In the genomic region with DNA sequence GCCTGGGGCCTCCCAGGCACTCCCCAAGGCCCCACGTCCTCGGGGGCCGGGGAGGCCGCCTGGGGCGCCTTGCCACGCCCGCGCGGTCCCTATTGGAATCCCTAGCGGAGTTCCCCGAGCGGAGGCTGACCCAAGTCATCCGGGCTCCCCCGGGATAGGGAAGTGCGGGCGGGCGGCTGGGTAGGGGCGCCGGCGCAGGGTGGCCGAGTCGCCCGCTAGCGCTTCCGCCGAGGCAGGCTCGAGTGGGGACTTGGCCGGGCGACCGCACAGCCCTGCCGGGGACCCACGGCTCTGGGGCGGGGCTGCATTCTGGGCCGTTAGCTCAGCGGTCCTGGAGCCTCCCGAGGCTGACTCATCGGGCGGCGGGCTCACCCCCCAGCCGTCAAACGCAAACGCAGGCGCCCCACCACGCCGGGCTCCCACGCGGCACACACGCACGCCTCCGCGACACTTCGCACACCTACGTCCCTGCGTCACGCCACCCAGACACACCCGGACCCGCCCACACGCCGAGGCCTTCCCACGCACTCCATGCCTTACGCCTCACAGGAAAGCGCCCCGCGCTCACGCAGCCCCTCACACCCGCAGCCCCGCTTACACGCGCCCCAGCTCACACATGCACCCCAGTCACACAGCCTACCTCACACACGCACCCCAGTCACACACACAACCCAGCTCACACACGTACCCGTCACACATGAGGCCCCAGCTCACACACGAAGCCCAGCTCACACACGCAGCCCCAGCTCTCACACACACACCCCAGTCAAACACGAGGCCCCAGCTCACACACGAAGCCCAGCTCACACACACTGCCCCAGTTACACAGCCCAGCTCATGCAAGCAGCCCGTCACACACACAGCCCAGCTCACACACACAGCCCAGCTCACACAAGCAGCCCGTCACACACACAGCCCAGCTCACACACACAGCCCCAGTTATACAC, we compare ENCODE assay signal across 8 cellular contexts. TPM values are rescaled to one million over a fixed set of nuclear protein-coding genes. Genes with fewer than 3 reads are reported as not detected.
DNase-seq lines count a peak whose midpoint lies in the region; TF ChIP-seq lines count a peak whose summit lies in the region.

No MANE protein-coding gene starts in this region.

- H3K27ac ChIP-seq in HUES64 (ENCODE audit: low read depth, low read length): no peak overlapping the region
- peak overlapping the region; percentile 98 for H3K27ac ChIP-seq in coronary artery
- peak overlapping the region; percentile 75 for H3K27ac ChIP-seq in liver (ENCODE audit: low read depth in 1 of 2, low read length in 2 of 2)

- H3K4me1 ChIP-seq in HUES64 (ENCODE audit: insufficient read depth, low read length) (peaks cover 37% of the 10 kb centered on the region), liver (ENCODE audit: control insufficient read depth in 4 of 4, insufficient read depth in 4 of 4, low read length in 3 of 4) (peaks cover 0 to 28% (median 17%) of the 10 kb centered on the region in 4 donors)

- TF ChIP-seq CTCF in coronary artery (IDR thresholded peaks at IDR 0.05): no peak
- no peak for TF ChIP-seq CTCF in liver (IDR thresholded peaks at IDR 0.05; ENCODE audit: low read depth, low read length, missing input control)

- H3K9me3 ChIP-seq in HUES64 (ENCODE audit: insufficient read depth, low read depth, low read length) (no peaks in the 10 kb centered on the region), liver (ENCODE audit: control insufficient read depth in 4 of 4, low read length in 3 of 4) (no peaks in the 10 kb centered on the region)

- no peak for TF ChIP-seq RAD21 in liver (IDR thresholded peaks at IDR 0.05)

- H3K36me3 ChIP-seq in HUES64 (ENCODE audit: insufficient read depth, low read length): no peaks in the 10 kb centered on the region
- peaks cover 0 to under 1% (median 0%) of the 10 kb centered on the region in 4 donors for H3K36me3 ChIP-seq in liver (ENCODE audit: control insufficient read depth in 4 of 4, insufficient read depth in 3 of 4, low read depth in 1 of 4, low read length in 3 of 4)

- WGBS in HUES64: 9% methylated on average over 78 of the region's 78 CpGs
- 14% methylated on average over 78 of the region's 78 CpGs for WGBS in liver

- peaks cover 78% of the 10 kb centered on the region for H3K27me3 ChIP-seq in HUES64 (ENCODE audit: insufficient read depth, low read length)
- peaks cover 0 to 2% (median 0%) of the 10 kb centered on the region in 4 donors for H3K27me3 ChIP-seq in liver (ENCODE audit: control insufficient read depth in 4 of 4, insufficient read depth in 4 of 4, low read length in 3 of 4)

- peak overlapping the region; percentile 50 for H3K4me3 ChIP-seq in HUES64 (ENCODE audit: low read length)
- H3K4me3 ChIP-seq in coronary artery: peak overlapping the region; percentile 90
- H3K4me3 ChIP-seq in liver (ENCODE audit: low read depth in 1 of 3, low read length in 3 of 3): peak overlapping the region; percentile 11 to 59 (median 48)

- DNase-seq in AG20443 (ENCODE audit: low spot score) (peak; percentile 89), coronary artery (ENCODE audit: low spot score) (peak; percentile 94), cortex of kidney (lab: John Stamatoyannopoulos, UW) (no peak), HuH-7.5 (ENCODE audit: low spot score) (no peak)
- peak; percentile 89 for DNase-seq in activated CD4-positive, alpha-beta T cell treated with anti-CD3 and anti-CD28 coated beads, Interleukin-2, amount 50 U/mL, for 1 hour
- DNase-seq in stimulated activated CD4-positive, alpha-beta T cell treated with anti-CD3 and anti-CD28 coated beads, Interleukin-4, amount 100 ng/mL, for 1 hour: peak; percentile 77

- no peak overlapping the region for H3K9ac ChIP-seq in HUES64 (ENCODE audit: low read depth, low read length)
- no peak overlapping the region for H3K9ac ChIP-seq in liver (ENCODE audit: low read depth in 1 of 2, low read length in 2 of 2)

TF ChIP-seq in liver, 16 proteins besides CTCF, POLR2A, EP300 and RAD21:
- no peak for TF ChIP-seq TAF1 (conservative IDR thresholded peaks at IDR 0.05)
TF ChIP-seq in liver: peak in this region for 0.

RNA-seq across cellular contexts. Expression of gene PHLDB1, which starts 1.1 kb away (rescaled TPM):
- polyA plus RNA-seq in HUES64 (2013, experiment 1 of 2): 51.4 TPM
- 62.6 TPM for polyA plus RNA-seq in HUES64 (2013, experiment 2 of 2)
- total RNA-seq in liver: 10 to 100 TPM in 1 of 2 donors, 1 to 10 TPM in 1; 6.8 to 15.4 TPM
- 1 to 10 TPM; 4.8 to 5.3 TPM for polyA plus RNA-seq in liver

RNA-seq across cellular contexts. Expression of gene ARCN1, which starts 36.3 kb away (rescaled TPM):
- polyA plus RNA-seq in HUES64 (2013, experiment 1 of 2): 103 TPM
- 113 TPM for polyA plus RNA-seq in HUES64 (2013, experiment 2 of 2)
- 10 to 100 TPM; 40.1 to 95.4 TPM for total RNA-seq in liver
- 10 to 100 TPM; 36.7 to 63.5 TPM for polyA plus RNA-seq in liver

RNA-seq across cellular contexts. Expression of gene IFT46, which starts 42.8 kb away (rescaled TPM):
- 9.0 TPM for polyA plus RNA-seq in HUES64 (2013, experiment 1 of 2)
- 13.6 TPM for polyA plus RNA-seq in HUES64 (2013, experiment 2 of 2)
- total RNA-seq in liver: 1 to 10 TPM; 3.9 to 6.4 TPM
- polyA plus RNA-seq in liver: 1 to 10 TPM; 3.9 to 4.6 TPM

Comparison
In these comparisons a context has a peak if more than half of its experiments do, and no peak if none do; other contexts are left out.
1. DNase-seq: peak in AG20443 (single experiment), activated CD4-positive, alpha-beta T cell treated with anti-CD3 and anti-CD28 coated beads, Interleukin-2, amount 50 U/mL, for 1 hour (single experiment), coronary artery (single experiment) and stimulated activated CD4-positive, alpha-beta T cell treated with anti-CD3 and anti-CD28 coated beads, Interleukin-4, amount 100 ng/mL, for 1 hour (single experiment); none in cortex of kidney (single experiment) and HuH-7.5 (single experiment).
2. Peak in every context shown above with its lines, with median percentiles within 50 percentile points of each other: H3K4me3 ChIP-seq.